In the genomic region with DNA sequence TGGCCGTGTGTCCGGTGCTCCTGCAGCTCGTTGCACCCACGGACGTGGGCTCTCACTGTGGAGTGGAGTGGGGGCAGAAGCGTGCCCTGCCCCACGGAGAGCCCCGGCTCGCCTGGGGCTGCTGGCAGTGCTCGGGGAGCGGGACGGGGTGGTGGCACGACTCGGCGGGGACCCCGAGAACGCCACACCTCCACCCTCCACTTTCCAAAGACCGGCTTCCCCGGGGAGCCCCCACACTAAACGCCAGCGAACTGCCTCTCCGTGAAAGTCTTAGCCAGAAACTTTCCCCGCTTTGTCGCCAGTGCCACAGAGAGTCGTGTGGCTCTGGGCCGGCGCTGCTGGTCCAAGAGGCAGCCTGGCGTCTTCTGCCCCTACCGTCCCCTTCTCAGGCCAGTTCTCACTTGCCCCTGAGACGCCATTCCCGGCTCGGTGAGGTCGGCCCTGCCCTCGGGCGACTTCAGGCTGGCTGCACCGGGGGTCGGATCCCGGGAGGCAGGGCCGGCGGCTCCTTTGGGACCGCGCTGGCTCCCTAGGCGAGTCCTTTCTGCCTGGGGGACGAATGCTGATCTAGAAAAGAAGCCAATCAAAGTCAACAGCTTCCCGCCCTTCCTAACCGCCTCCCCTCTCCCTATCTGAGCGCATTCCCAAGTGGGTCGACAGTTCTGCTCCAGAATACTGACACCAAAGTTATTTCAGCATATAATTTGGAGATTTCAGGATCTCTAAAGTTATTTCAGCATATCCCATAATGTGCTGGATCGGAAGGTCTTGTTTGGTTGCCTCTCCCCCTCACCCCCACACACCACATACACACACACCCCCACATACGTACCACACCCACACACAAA, we compare ENCODE assay signal across 8 cellular contexts. TPM values are rescaled to one million over a fixed set of nuclear protein-coding genes. Genes with fewer than 3 reads are reported as not detected.
A peak's percentile ranks its signal among the peaks of the same experiment; 100 is the strongest.
DNase-seq lines count a peak whose midpoint lies in the region; ATAC-seq and TF ChIP-seq lines count a peak whose summit lies in the region.

No MANE protein-coding gene starts in this region.

- H3K27me3 ChIP-seq in CD4-positive, alpha-beta T cell (ENCODE audit: control insufficient read depth, insufficient read depth, low read length): no peaks in the 10 kb centered on the region
- H3K27me3 ChIP-seq in NT2/D1 (ENCODE audit: insufficient read depth, insufficient read length) (no peaks in the 10 kb centered on the region), neuronal stem cell (ENCODE audit: control insufficient read depth in 3 of 3, insufficient read depth in 3 of 3, low read depth in 1 of 3, low read length in 3 of 3) (no peaks in the 10 kb centered on the region)

- peak in 6 of 10 experiments; percentile 2 to 34 (median 13) for DNase-seq in CD4-positive, alpha-beta T cell
- no peak for DNase-seq in NT2/D1 (ENCODE audit: low read depth, low spot score)
- DNase-seq in activated effector memory CD4-positive, alpha-beta T cell treated with Interleukin-2 at 50 U/mL for 16 hours: peak; percentile 1
- DNase-seq in globus pallidus (ENCODE audit: low spot score): peak; percentile 69
- no peak for DNase-seq in neuronal stem cell (ENCODE audit: low spot score)
- no peak for DNase-seq in GF-D8 (lab: John Stamatoyannopoulos, UW)

- H3K4me1 Mint-ChIP-seq in CD4-positive, alpha-beta T cell (ENCODE audit: low read depth): peaks cover 51% of the 10 kb centered on the region

- peak overlapping the region; percentile 35 for H2BK5ac ChIP-seq in neuronal stem cell (ENCODE audit: low read length)

- H2BK15ac ChIP-seq in neuronal stem cell (ENCODE audit: low read length): no peak overlapping the region

- no peak overlapping the region for H3K27ac ChIP-seq in CD4-positive, alpha-beta T cell (ENCODE audit: low read depth, low read length)
- no peak overlapping the region for H3K27ac ChIP-seq in neuronal stem cell (replicated peaks; ENCODE audit: low read length)

- ATAC-seq in CD4-positive, alpha-beta T cell (ENCODE audit: poor library complexity): peak; percentile 46
- ATAC-seq in GM19043 (IDR thresholded peaks at IDR 0.05; ENCODE audit: low read depth, unreplicated experiment) (peak; percentile 29), HG03196 (IDR thresholded peaks at IDR 0.05; ENCODE audit: unreplicated experiment) (peak; percentile 36)

- H3K9ac ChIP-seq in NT2/D1 (ENCODE audit: insufficient read length, low read depth): peak overlapping the region; percentile 98
- H3K9ac ChIP-seq in neuronal stem cell (ENCODE audit: low read depth, low read length, poor library complexity): peak overlapping the region; percentile 85

- peak overlapping the region; percentile 100 for H2AFZ ChIP-seq in neuronal stem cell (ENCODE audit: low read length)

- H3K18ac ChIP-seq in neuronal stem cell (ENCODE audit: low read length): peak overlapping the region; percentile 48

- no peak for TF ChIP-seq CTCF in CD4-positive, alpha-beta T cell (IDR thresholded peaks at IDR 0.05)

- WGBS in neuronal stem cell (ENCODE audit: extremely low coverage in 2 of 2, insufficient read length in 2 of 2, insufficient replicate concordance in 1 of 2), 2 donors: 100% methylated on average over 1 of the region's 50 CpGs; no CpG with 5 or more reads in 1 of the 2 donors

- no peak overlapping the region for H4K91ac ChIP-seq in neuronal stem cell (ENCODE audit: low read depth, low read length, poor library complexity)

- POLR2A ChIA-PET in CD4-positive, alpha-beta T cell (lab: Charles Lee): interaction anchor here (0.6 to 3.6 kb wide), 6 partner anchors 27 to 155 kb away, joined by 3 to 17 read pairs (median 3); a partner anchor contains a TSS

- H3K4me1 ChIP-seq in NT2/D1 (ENCODE audit: insufficient read depth, insufficient read length) (peaks cover 6% of the 10 kb centered on the region), neuronal stem cell (ENCODE audit: control insufficient read depth in 2 of 2, insufficient read depth in 1 of 2, low read depth in 1 of 2, low read length in 2 of 2) (peaks cover 12 to 26% of the 10 kb centered on the region in 2 donors)

- peak overlapping the region; percentile 32 for H3K23ac ChIP-seq in neuronal stem cell (ENCODE audit: low read depth, low read length, poor library complexity)

- H4K8ac ChIP-seq in neuronal stem cell (ENCODE audit: low read depth, low read length): no peak overlapping the region

- H3K27me3 Mint-ChIP-seq in CD4-positive, alpha-beta T cell: peaks cover 13% of the 10 kb centered on the region

- peak overlapping the region; percentile 37 for H3K27ac Mint-ChIP-seq in CD4-positive, alpha-beta T cell

- H3K4ac ChIP-seq in neuronal stem cell (ENCODE audit: low read length): no peak overlapping the region

- H3K79me1 ChIP-seq in neuronal stem cell (ENCODE audit: low read depth, low read length): no peaks in the 10 kb centered on the region

- no peaks in the 10 kb centered on the region for H3K36me3 ChIP-seq in NT2/D1 (ENCODE audit: insufficient read depth, insufficient read length, low read length)
- no peaks in the 10 kb centered on the region for H3K36me3 ChIP-seq in neuronal stem cell (replicated peaks in 1 of 2; ENCODE audit: control insufficient read depth in 2 of 2, insufficient read depth in 2 of 2, low read length in 2 of 2)

- no peak overlapping the region for H2AK5ac ChIP-seq in neuronal stem cell (ENCODE audit: low read depth, low read length)

- CTCF ChIA-PET in CD4-positive, alpha-beta T cell (lab: Charles Lee): interaction anchor here (0.9 kb wide), 1 partner anchor 134 kb away, joined by 3 read pairs; no protein-coding TSS in a partner anchor

- no peak overlapping the region for H2BK12ac ChIP-seq in neuronal stem cell (ENCODE audit: low read length)

- no peaks in the 10 kb centered on the region for H3K36me3 Mint-ChIP-seq in CD4-positive, alpha-beta T cell (ENCODE audit: low read depth)

- peak overlapping the region; percentile 89 for H3K4me3 Mint-ChIP-seq in CD4-positive, alpha-beta T cell

- H2BK120ac ChIP-seq in neuronal stem cell (ENCODE audit: low read depth, low read length): no peak overlapping the region

- H3K4me2 ChIP-seq in neuronal stem cell (ENCODE audit: insufficient read depth, low read length, poor library complexity, severe bottlenecking): peak overlapping the region; percentile 69

- no peaks in the 10 kb centered on the region for H3K9me3 Mint-ChIP-seq in CD4-positive, alpha-beta T cell

- H3K9me3 ChIP-seq in CD4-positive, alpha-beta T cell (ENCODE audit: control insufficient read depth, low read length): no peaks in the 10 kb centered on the region
- peaks cover 8% of the 10 kb centered on the region; the same call in 1 of the 2 replicates for H3K9me3 ChIP-seq in NT2/D1 (ENCODE audit: insufficient read depth, low read length)
- H3K9me3 ChIP-seq in neuronal stem cell (replicated peaks in 1 of 2; ENCODE audit: control insufficient read depth in 2 of 2, insufficient read depth in 1 of 2, low read depth in 1 of 2, low read length in 2 of 2): peaks cover 0 to 7% of the 10 kb centered on the region in 2 donors

- no peak overlapping the region for H3K14ac ChIP-seq in neuronal stem cell (ENCODE audit: low read length)

- intact Hi-C loops in CD4-positive, alpha-beta T cell (cut with DNase I, micrococcal nuclease): loop anchor here in 1 of 2 experiments (5.0 to 10.0 kb wide), 2 partner anchors 147 to 636 kb away; no protein-coding TSS in a partner anchor

- H3K4me3 ChIP-seq in NT2/D1 (ENCODE audit: insufficient read length, low read depth) (peak overlapping the region; percentile 83), neuronal stem cell (ENCODE audit: low read length in 2 of 2) (peak overlapping the region; percentile 90 to 99)

RNA-seq across cellular contexts. Expression of a gene that starts 2.6 kb away (rescaled TPM):
- not detected for total RNA-seq in CD4-positive, alpha-beta T cell
- polyA plus RNA-seq in neuronal stem cell (2013, experiment 1 of 2): 2.6 TPM
- polyA plus RNA-seq in neuronal stem cell (2013, experiment 2 of 2): 2.7 TPM

Comparison
In these comparisons a context has a peak if more than half of its experiments do, and no peak if none do; other contexts are left out.
1. DNase-seq: peak in CD4-positive, alpha-beta T cell (6 of 10), activated effector memory CD4-positive, alpha-beta T cell treated with Interleukin-2 at 50 U/mL for 16 hours (single experiment) and globus pallidus (single experiment); none in NT2/D1 (single experiment), neuronal stem cell (single experiment) and GF-D8 (single experiment).
2. Peak in every context shown above with its lines, with median percentiles within 50 percentile points of each other: ATAC-seq.